ENCODE assay signal across 19 cellular contexts in genomic region chr13:64697226-64697625, GRCh38.
"Had no signal": no experiment of that assay in that cellular context is flagged by ENCODE, and none has a peak within 500 bp of the region (broad histone marks: within the 10 kb centered on the region; RNA-seq: fewer than 3 reads in every experiment).

No MANE protein-coding gene starts in this region.

- H3K36me3 ChIP-seq: left ventricle myocardium inferior, lower lobe of right lung, pancreas, stomach had no signal

- H3K27me3 ChIP-seq: foreskin keratinocyte, pancreas, stomach had no signal

- DNase-seq: effector CD8-positive, alpha-beta T cell; foreskin keratinocyte; immature natural killer cell; kidney; left cardiac atrium; left ventricle myocardium inferior; lower lobe of right lung; mesenchymal stem cell; midbrain; naive B cell; occipital lobe; pancreas; right cardiac atrium; small intestine; stimulated activated CD4-positive, alpha-beta T cell treated with anti-CD3 and anti-CD28 coated beads, Interleukin-12 subunit alpha, Interleukin-12 subunit beta, amount 100 ng/mL, for 4 hours; stimulated activated naive CD4-positive, alpha-beta T cell; stomach; substantia nigra; trophoblast cell had no signal

- H3K27ac ChIP-seq: foreskin keratinocyte, left ventricle myocardium inferior, lower lobe of right lung, pancreas, stomach had no signal

- H3K4me1 ChIP-seq: foreskin keratinocyte, left ventricle myocardium inferior, lower lobe of right lung, pancreas, stomach had no signal

- H3K9me3 ChIP-seq: left ventricle myocardium inferior, lower lobe of right lung, pancreas had no signal

- H3K4me3 ChIP-seq: left ventricle myocardium inferior, lower lobe of right lung, pancreas, stomach had no signal
